In genomic region chr11:116170526-116171120, GRCh38 we compare ENCODE assay signal across 1 cellular context.
TF ChIP-seq lines count a peak whose summit lies in the region.

No MANE protein-coding gene starts in this region.

TF ChIP-seq in H1, 55 proteins besides CTCF, POLR2A, EP300 and RAD21:
- TF ChIP-seq CREB1 (IDR thresholded peaks at IDR 0.05) (no peak), SIRT6 (IDR thresholded peaks at IDR 0.05; ENCODE audit: low read length) (no peak), RFX5 (IDR thresholded peaks at IDR 0.05; ENCODE audit: borderline replicate concordance, low read depth, low read length) (no peak), KDM5A (IDR thresholded peaks at IDR 0.05; ENCODE audit: low read length) (no peak), KDM1A (IDR thresholded peaks at IDR 0.05; ENCODE audit: borderline replicate concordance, low read length) (no peak), YY1 (IDR thresholded peaks at IDR 0.05; ENCODE audit: low read depth, low read length) (no peak)
